Comparison of ENCODE assay signal across 20 cellular contexts in genomic region chr2:32228181-32228580, GRCh38. TPM values are rescaled to one million over a fixed set of nuclear protein-coding genes. Genes with fewer than 3 reads are reported as not detected.
DNase-seq lines count a peak whose midpoint lies in the region; ATAC-seq, FAIRE-seq and TF ChIP-seq lines count a peak whose summit lies in the region.
"Had no signal": no experiment of that assay in that cellular context is flagged by ENCODE, and none has a peak within 500 bp of the region (broad histone marks: within the 10 kb centered on the region; RNA-seq: fewer than 3 reads in every experiment).

No MANE protein-coding gene starts in this region.

- in situ Hi-C loops in Panc1 (cut with HindIII; ENCODE audit: low pct_unique_long_range_greater_than_20kb, low sequenced_read_pairs) = no loop called here

- H3K9ac ChIP-seq in H9 (ENCODE audit: extremely low read depth, insufficient read length, low read length) (no peak overlapping the region), H1 (replicated peaks in 1 of 4; ENCODE audit: extremely low read depth in 1 of 4, low read depth in 3 of 4, low read length in 3 of 4) (no peak overlapping the region)
- H3K9ac ChIP-seq: GM23248 had no signal

- H3K9me3 Mint-ChIP-seq in H9 = no peaks in the 10 kb centered on the region
- H3K9me3 Mint-ChIP-seq in nephron progenitor cell = no peaks in the 10 kb centered on the region
- H3K9me3 Mint-ChIP-seq: CD4-positive, alpha-beta memory T cell had no signal

- no peaks in the 10 kb centered on the region for H3K27me3 ChIP-seq in H9 (ENCODE audit: insufficient read depth, low read length)
- H3K27me3 ChIP-seq in Panc1 (ENCODE audit: control insufficient read depth, insufficient read depth, low read length) = no peaks in the 10 kb centered on the region
- H3K27me3 ChIP-seq in H1 (replicated peaks in 1 of 4; ENCODE audit: control insufficient read depth in 3 of 4, extremely low read depth in 1 of 4, insufficient read depth in 3 of 4, low read length in 3 of 4) = no peaks in the 10 kb centered on the region
- no peaks in the 10 kb centered on the region for H3K27me3 ChIP-seq in tibial nerve

- H2AK5ac ChIP-seq in H9 (ENCODE audit: insufficient read length, low read length) = no peak overlapping the region
- H2AK5ac ChIP-seq in H1 (ENCODE audit: low read depth, low read length) = no peak overlapping the region

- H2BK5ac ChIP-seq in H9 (ENCODE audit: insufficient read length, low read length) = no peak overlapping the region
- H2BK5ac ChIP-seq in H1 (ENCODE audit: low read depth, low read length) = no peak overlapping the region

- H3K14ac ChIP-seq in H9 (ENCODE audit: insufficient read depth, low read length) = no peak overlapping the region
- no peak overlapping the region for H3K14ac ChIP-seq in H1 (ENCODE audit: insufficient read length)

- TF ChIP-seq RAD21 in H1 (IDR thresholded peaks at IDR 0.05 in 1 of 2, conservative IDR thresholded peaks at IDR 0.05 in 1 of 2; ENCODE audit: low read depth in 2 of 2, low read length in 2 of 2) = no peak

- TF ChIP-seq CTCF in H9 (conservative IDR thresholded peaks at IDR 0.05) = peak; percentile 26; the same call in 1 of the 3 replicates
- TF ChIP-seq CTCF in Panc1 (IDR thresholded peaks at IDR 0.05) = 0 out of 2 replicates have a peak, but pooled peaks have one; percentile 12
- TF ChIP-seq CTCF in H1 (IDR thresholded peaks at IDR 0.05; ENCODE audit: control extremely low read depth in 1 of 3, insufficient read depth in 1 of 3, low read depth in 1 of 3, low read length in 3 of 3) = no peak
- no peak for TF ChIP-seq CTCF in nephron progenitor cell (IDR thresholded peaks at IDR 0.05)
- TF ChIP-seq CTCF in tibial nerve (IDR thresholded peaks at IDR 0.05) = no peak

- H3K79me2 ChIP-seq in H9 (ENCODE audit: insufficient read depth, low read length) = no peaks in the 10 kb centered on the region
- no peaks in the 10 kb centered on the region for H3K79me2 ChIP-seq in H1 (ENCODE audit: control insufficient read depth in 1 of 2, insufficient read depth in 2 of 2, low read length in 2 of 2)

- peaks cover 7% of the 10 kb centered on the region; the same call in 1 of the 2 replicates for H3K36me3 ChIP-seq in Panc1 (ENCODE audit: control insufficient read depth, insufficient read depth, low read length)
- peaks cover 0 to 4% (median 0%) of the 10 kb centered on the region in 4 experiments; a peak in 2 of 8 replicates for H3K36me3 ChIP-seq in H1 (ENCODE audit: control insufficient read depth in 2 of 4, insufficient read depth in 4 of 4, low read length in 3 of 4)
- H3K36me3 ChIP-seq in tibial nerve = peaks cover 0 to 24% (median 0%) of the 10 kb centered on the region in 3 donors

- no peak overlapping the region for H3K18ac ChIP-seq in H9 (ENCODE audit: insufficient read length, low read depth, low read length)
- H3K18ac ChIP-seq in H1 (ENCODE audit: extremely low read depth, low read length) = no peak overlapping the region

- no peak overlapping the region for H3K4me3 ChIP-seq in Panc1 (ENCODE audit: low read depth in 2 of 2, low read length in 2 of 2)
- no peak overlapping the region for H3K4me3 ChIP-seq in H1 (ENCODE audit: extremely low read depth in 1 of 4, insufficient read depth in 2 of 4, low read depth in 3 of 4, low read length in 4 of 4)
- H3K4me3 ChIP-seq in tibial nerve = no peak overlapping the region
- H3K4me3 ChIP-seq: GM23248 had no signal

- H3K27me3 Mint-ChIP-seq in H9 (ENCODE audit: low read depth) (no peaks in the 10 kb centered on the region), nephron progenitor cell (ENCODE audit: low read depth, poor library complexity) (peaks cover 2% of the 10 kb centered on the region)
- H3K27me3 Mint-ChIP-seq: CD4-positive, alpha-beta memory T cell had no signal

- TF ChIP-seq POLR2A in H1 (IDR thresholded peaks at IDR 0.05; ENCODE audit: control extremely low read depth in 1 of 2, low read depth in 2 of 2, low read length in 2 of 2) (no peak), tibial nerve (IDR thresholded peaks at IDR 0.05) (no peak)

- no peak overlapping the region for H2AFZ ChIP-seq in H9 (ENCODE audit: low read length)
- H2AFZ ChIP-seq in H1 (ENCODE audit: low read length) = no peak overlapping the region
- H2AFZ ChIP-seq: GM23248 had no signal

- no peak overlapping the region for H3K27ac ChIP-seq in H9 (ENCODE audit: insufficient read length, low read depth, low read length)
- H3K27ac ChIP-seq in Panc1 (ENCODE audit: low read length) = no peak overlapping the region
- no peak overlapping the region for H3K27ac ChIP-seq in H1 (ENCODE audit: low read depth, low read length)
- no peak overlapping the region for H3K27ac ChIP-seq in tibial nerve
- H3K27ac ChIP-seq: GM23248 had no signal

- no peak overlapping the region for H3T11ph ChIP-seq in H9 (ENCODE audit: low read length)

- DNase-seq in H9 (no peak), Panc1 (ENCODE audit: low read depth, low spot score) (no peak), H1 (ENCODE audit: low read depth in 1 of 2, low spot score in 2 of 2) (no peak), nephron progenitor cell (no peak), SHP77 treated with DMSO at 0.1 percent for 48 hours (lab: John Stamatoyannopoulos, UW) (no peak), sciatic nerve (ENCODE audit: low spot score) (no peak), tibial nerve (ENCODE audit: low spot score in 2 of 2) (no peak)
- DNase-seq: C1 segment of cervical spinal cord; CD4-positive, alpha-beta memory T cell; COR-L47; DMS153; DND-41; GM23248; HCEC 1CT had no signal

- no peak overlapping the region for H4K91ac ChIP-seq in H9 (ENCODE audit: insufficient read length, low read depth, low read length)
- H4K91ac ChIP-seq in H1 (replicated peaks; ENCODE audit: insufficient read length, low read length) = no peak overlapping the region

- no peak; the same call in 1 of the 2 replicates for ATAC-seq in Panc1
- no peak for ATAC-seq in sciatic nerve

- H3K4me1 ChIP-seq in H9 (ENCODE audit: insufficient read depth, low read length) = no peaks in the 10 kb centered on the region
- H3K4me1 ChIP-seq in Panc1 (ENCODE audit: control insufficient read depth, insufficient read depth, low read length) = no peaks in the 10 kb centered on the region; the same call in 1 of the 2 replicates
- H3K4me1 ChIP-seq in H1 (replicated peaks in 1 of 4; ENCODE audit: control insufficient read depth in 3 of 4, insufficient read depth in 4 of 4, low read length in 3 of 4) = no peaks in the 10 kb centered on the region
- no peaks in the 10 kb centered on the region for H3K4me1 ChIP-seq in tibial nerve

- H3K56ac ChIP-seq in H9 (ENCODE audit: insufficient read length, low read depth, low read length) (no peak overlapping the region), H1 (replicated peaks; ENCODE audit: insufficient read length, low read depth, low read length) (no peak overlapping the region)

- no peak overlapping the region for H2BK15ac ChIP-seq in H9 (ENCODE audit: low read depth, low read length)
- no peak overlapping the region for H2BK15ac ChIP-seq in H1 (ENCODE audit: low read length)

- BruUV-seq in Panc1 (replicated peaks; lab: Mats Ljungman, UMichigan) = no TSS peak

- CTCF ChIA-PET in Panc1 (lab: Charles Lee) = no interaction called here
- CTCF ChIA-PET in H1 (lab: Charles Lee; ENCODE audit: partially characterized antibody) = interaction anchor here (0.9 to 2.1 kb wide), 2 partner anchors 11 to 22 kb away, joined by 3 to 6 read pairs; no protein-coding TSS in a partner anchor

- H3K36me3 Mint-ChIP-seq in H9 (ENCODE audit: insufficient read depth in 1 of 3, low read depth in 3 of 3) = no peaks in the 10 kb centered on the region; a peak in 1 of 7 replicates
- peaks cover 20% of the 10 kb centered on the region for H3K36me3 Mint-ChIP-seq in nephron progenitor cell (ENCODE audit: low read depth)

- H3K9me3 ChIP-seq in H9 (ENCODE audit: control insufficient read depth, low read depth, low read length) = no peaks in the 10 kb centered on the region
- no peaks in the 10 kb centered on the region for H3K9me3 ChIP-seq in Panc1 (ENCODE audit: control insufficient read depth, insufficient read depth, low read depth, low read length)
- H3K9me3 ChIP-seq in H1 (ENCODE audit: insufficient read depth in 2 of 2, low read depth in 1 of 2, low read length in 1 of 2) = no peaks in the 10 kb centered on the region
- H3K9me3 ChIP-seq in tibial nerve = no peaks in the 10 kb centered on the region

- H3K4me2 ChIP-seq in H9 (ENCODE audit: insufficient read depth, insufficient read length, low read length) = no peak overlapping the region
- H3K4me2 ChIP-seq in H1 (ENCODE audit: insufficient read depth in 1 of 2, low read depth in 2 of 2, low read length in 2 of 2) = no peak overlapping the region

- intact Hi-C loops in Panc1 (cut with micrococcal nuclease; ENCODE audit: unreplicated experiment) = no loop called here
- intact Hi-C loops in sciatic nerve (cut with DNase I) = no loop called here

- TF ChIP-seq EP300 in H1 (IDR thresholded peaks at IDR 0.05; ENCODE audit: borderline replicate concordance in 1 of 2, low read depth in 2 of 2, low read length in 2 of 2) (no peak), tibial nerve (IDR thresholded peaks at IDR 0.05) (no peak)

- H2BK20ac ChIP-seq in H9 (ENCODE audit: low read depth, low read length, poor library complexity, severe bottlenecking) = no peak overlapping the region
- no peak overlapping the region for H2BK20ac ChIP-seq in H1 (ENCODE audit: low read length)

- H2BK12ac ChIP-seq in H9 (ENCODE audit: insufficient read length, low read depth, low read length) (no peak overlapping the region), H1 (ENCODE audit: low read depth, low read length) (no peak overlapping the region)

- H4K5ac ChIP-seq in H9 (ENCODE audit: insufficient read length, low read depth, low read length) = no peak overlapping the region
- no peak overlapping the region for H4K5ac ChIP-seq in H1 (ENCODE audit: insufficient read length, low read depth, low read length)

- H3K79me1 ChIP-seq in H9 (ENCODE audit: insufficient read depth, low read depth, low read length, poor library complexity, severe bottlenecking) (no peaks in the 10 kb centered on the region), H1 (ENCODE audit: low read depth, low read length) (no peaks in the 10 kb centered on the region)

- H3K27ac Mint-ChIP-seq in H9 (peak overlapping the region in 1 of 3 experiments; percentile 40; a peak in 1 of 7 replicates), nephron progenitor cell (peak overlapping the region; percentile 74)

- no peak for FAIRE-seq in H1 (lab: Jason Lieb, UNC)
- FAIRE-seq: G401.6, GM12892, H54 had no signal

- H3K4ac ChIP-seq in H9 (ENCODE audit: low read depth, low read length) (no peak overlapping the region), H1 (replicated peaks; ENCODE audit: insufficient read length, low read depth, low read length) (no peak overlapping the region)

- no peaks in the 10 kb centered on the region for H3K23me2 ChIP-seq in H9 (ENCODE audit: insufficient read length, low read depth, low read length, poor library complexity, severe bottlenecking)
- no peaks in the 10 kb centered on the region for H3K23me2 ChIP-seq in H1 (ENCODE audit: low read depth, low read length)

- H3K4me3 Mint-ChIP-seq in H9 (no peak overlapping the region), nephron progenitor cell (no peak overlapping the region)
- H3K4me3 Mint-ChIP-seq: CD4-positive, alpha-beta memory T cell had no signal

- H3K4me1 Mint-ChIP-seq in H9 (peaks cover 0 to 10% of the 10 kb centered on the region in 2 experiments; a peak in 3 of 4 replicates), nephron progenitor cell (peaks cover 18% of the 10 kb centered on the region)

- H3K23ac ChIP-seq in H9 (ENCODE audit: insufficient read length, low read depth, low read length) (no peak overlapping the region), H1 (ENCODE audit: insufficient read length) (no peak overlapping the region)

- H4K20me1 ChIP-seq in H9 (ENCODE audit: control insufficient read depth, insufficient read depth, insufficient read length) (no peaks in the 10 kb centered on the region), H1 (replicated peaks in 1 of 2; ENCODE audit: control insufficient read depth in 1 of 2, insufficient read depth in 2 of 2, low read length in 2 of 2) (no peaks in the 10 kb centered on the region)

- no peak overlapping the region for H2BK120ac ChIP-seq in H9 (ENCODE audit: low read depth, low read length, poor library complexity, severe bottlenecking)
- no peak overlapping the region for H2BK120ac ChIP-seq in H1 (replicated peaks; ENCODE audit: low read depth, low read length)

- POLR2A ChIA-PET in Panc1 (lab: Charles Lee) (interaction anchor here (0.6 kb wide), 1 partner anchor 13 kb away, joined by 4 read pairs; no protein-coding TSS in a partner anchor), H1 (lab: Charles Lee; ENCODE audit: partially characterized antibody) (interaction anchor here (1.0 to 1.6 kb wide), 4 partner anchors 9 to 128 kb away, joined by 3 to 8 read pairs (median 6); no protein-coding TSS in a partner anchor)

- no CpG with 5 or more reads among the region's 2 CpGs for WGBS in H9 (ENCODE audit: extremely low coverage, insufficient read length, low lambda C conversion rate)
- 81% methylated on average over 2 of the region's 2 CpGs; no CpG with 5 or more reads in 1 of the 2 experiments for WGBS in H1 (ENCODE audit: extremely low coverage in 1 of 2, insufficient coverage in 1 of 2, insufficient read length in 1 of 2, insufficient replicate concordance in 2 of 2, low coverage in 1 of 2, low lambda C conversion rate in 2 of 2, missing lambda C conversion rate in 1 of 2), 2 experiments
- WGBS in tibial nerve, 2 donors = 77 to 79% methylated on average over 2 of the region's 2 CpGs

- no peak overlapping the region for H4K8ac ChIP-seq in H9 (replicated peaks; ENCODE audit: insufficient read length, low read depth, low read length)
- H4K8ac ChIP-seq in H1 (ENCODE audit: extremely low read depth, insufficient read depth, low read length) = no peak overlapping the region

RNA-seq across cellular contexts. Expression of gene NLRC4, which starts 36.5 kb away (rescaled TPM):
- not detected in 2 replicates for total RNA-seq in H9 (2021)
- total RNA-seq in Panc1 (2021; ENCODE audit: unreplicated experiment) = not detected
- 0.12 TPM for polyA plus RNA-seq in Panc1 (2012; ENCODE audit: insufficient read length)
- total RNA-seq in H1 (2021; fragmentation: NEBNext Ultra II Directional; extraction: Animal tissue kit (Norgen Biotek cat#: 25700)) = not detected in 2 replicates
- not detected in 2 replicates for polyA plus RNA-seq in H1 (2011; rRNA removed)
- not detected for polyA plus RNA-seq in H1 (2011; cell fraction: cytosol; rRNA removed)
- polyA plus RNA-seq in H1 (2011; cell fraction: nucleus; rRNA removed) = not detected
- polyA plus RNA-seq in H1 (2012, experiment 1 of 2) = 0.08 to 0.40 TPM (median 0.16 TPM) in 4 replicates
- polyA plus RNA-seq in H1 (2012, experiment 2 of 2) = not detected
- polyA plus RNA-seq in H1 (2013, experiment 1 of 2) = not detected
- not detected for polyA plus RNA-seq in H1 (2013, experiment 2 of 2)
- polyA minus RNA-seq in H1 (2011; rRNA and poly(A)+ RNA removed) = not detected in 2 replicates
- not detected for polyA minus RNA-seq in H1 (2011; cell fraction: cytosol; rRNA and poly(A)+ RNA removed)
- polyA minus RNA-seq in H1 (2011; cell fraction: nucleus; rRNA and poly(A)+ RNA removed) = not detected
- total RNA-seq in sciatic nerve = 3.1 TPM
- 1 to 10 TPM in 3 of 4 donors, under 1 TPM in 1; 0.21 to 3.6 (median 2.4) TPM for total RNA-seq in tibial nerve
- total RNA-seq: A172, A673, GM23248 had no signal
- polyA plus RNA-seq: BJ had no signal

RNA-seq across cellular contexts. Expression of gene YIPF4, which starts 49.5 kb away (rescaled TPM):
- 26.2 and 26.3 TPM in 2 replicates for total RNA-seq in H9 (2021)
- 45.9 TPM for total RNA-seq in Panc1 (2021; ENCODE audit: unreplicated experiment)
- 17.3 TPM for polyA plus RNA-seq in Panc1 (2012; ENCODE audit: insufficient read length)
- 21.4 and 24.1 TPM in 2 replicates for total RNA-seq in H1 (2021; fragmentation: NEBNext Ultra II Directional; extraction: Animal tissue kit (Norgen Biotek cat#: 25700))
- 1.5 and 2.9 TPM in 2 replicates for polyA plus RNA-seq in H1 (2011; rRNA removed)
- 5.4 TPM for polyA plus RNA-seq in H1 (2011; cell fraction: cytosol; rRNA removed)
- 1.9 TPM for polyA plus RNA-seq in H1 (2011; cell fraction: nucleus; rRNA removed)
- 4.5 to 15.4 TPM (median 5.4 TPM) in 4 replicates for polyA plus RNA-seq in H1 (2012, experiment 1 of 2)
- polyA plus RNA-seq in H1 (2012, experiment 2 of 2) = 4.7 TPM
- 6.2 TPM for polyA plus RNA-seq in H1 (2013, experiment 1 of 2)
- polyA plus RNA-seq in H1 (2013, experiment 2 of 2) = 6.4 TPM
- polyA minus RNA-seq in H1 (2011; rRNA and poly(A)+ RNA removed) = 2.1 and 2.3 TPM in 2 replicates
- 4.8 TPM for polyA minus RNA-seq in H1 (2011; cell fraction: cytosol; rRNA and poly(A)+ RNA removed)
- 5.5 TPM for polyA minus RNA-seq in H1 (2011; cell fraction: nucleus; rRNA and poly(A)+ RNA removed)
- total RNA-seq in sciatic nerve = 72.0 TPM
- total RNA-seq in tibial nerve = 10 to 100 TPM; 14.1 to 28.2 (median 21.5) TPM

Comparison
In these comparisons a context has a peak if more than half of its experiments do, and no peak if none do; other contexts are left out.
1. CTCF ChIP-seq: peak in H9 (single experiment) and Panc1 (single experiment); none in H1 (0 of 3), nephron progenitor cell (single experiment) and tibial nerve (0 of 5).